12 cellular contexts compared by ENCODE assay signal in genomic region chr1:219659005-219659632, GRCh38. TPM values are rescaled to one million over a fixed set of nuclear protein-coding genes. Genes with fewer than 3 reads are reported as not detected.
DNase-seq lines count a peak whose midpoint lies in the region; ATAC-seq, FAIRE-seq and TF ChIP-seq lines count a peak whose summit lies in the region.
"Had no signal": no experiment of that assay in that cellular context is flagged by ENCODE, and none has a peak within 500 bp of the region (broad histone marks: within the 10 kb centered on the region; RNA-seq: fewer than 3 reads in every experiment).

No MANE protein-coding gene starts in this region.

- intact Hi-C loops in Right ventricle myocardium superior (cut with DNase I) (no loop called here), vagina (cut with DNase I) (no loop called here)

- no peak for TF ChIP-seq POLR2A in vagina (IDR thresholded peaks at IDR 0.05)

- no peaks in the 10 kb centered on the region for H3K79me2 ChIP-seq in astrocyte (ENCODE audit: insufficient read depth, low read length)

- H3K4me2 ChIP-seq in astrocyte (ENCODE audit: low read length) = peak overlapping the region; percentile 23

- H3K9me3 Mint-ChIP-seq in astrocyte (ENCODE audit: unreplicated experiment) = no peaks in the 10 kb centered on the region
- peaks cover 0 to 15% (median 3%) of the 10 kb centered on the region in 9 donors for H3K9me3 Mint-ChIP-seq in naive thymus-derived CD8-positive, alpha-beta T cell
- H3K9me3 Mint-ChIP-seq: activated naive CD4-positive, alpha-beta T cell treated with anti-CD3 and anti-CD28 coated beads, Interleukin-2, amount 10 ng/mL, durations not matched to agents 7 days and 5 days had no signal

- no peak overlapping the region for H3K27ac Mint-ChIP-seq in astrocyte (ENCODE audit: unreplicated experiment)
- no peak overlapping the region for H3K27ac Mint-ChIP-seq in naive thymus-derived CD8-positive, alpha-beta T cell
- H3K27ac Mint-ChIP-seq: activated naive CD4-positive, alpha-beta T cell treated with anti-CD3 and anti-CD28 coated beads, Interleukin-2, amount 10 ng/mL, durations not matched to agents 7 days and 5 days had no signal

- H2AFZ ChIP-seq in astrocyte (ENCODE audit: low read depth, low read length) = no peak overlapping the region

- no peak for FAIRE-seq in astrocyte (lab: Jason Lieb, UNC)
- FAIRE-seq: islet of Langerhans had no signal

- DNase-seq in Right ventricle myocardium superior = no peak
- no peak for DNase-seq in right atrium auricular region (ENCODE audit: low spot score)
- peak; percentile 82 for DNase-seq in astrocyte (ENCODE audit: low read depth)
- DNase-seq in naive thymus-derived CD8-positive, alpha-beta T cell = no peak
- no peak for DNase-seq in vagina (ENCODE audit: extremely low spot score in 2 of 2)
- no peak for DNase-seq in NCI-H226
- no peak for DNase-seq in NCI-H1417 treated with DMSO at 0.1 percent for 48 hours (lab: John Stamatoyannopoulos, UW)
- DNase-seq: activated naive CD4-positive, alpha-beta T cell treated with anti-CD3 and anti-CD28 coated beads, Interleukin-2, amount 10 ng/mL, durations not matched to agents 7 days and 5 days had no signal

- H3K4me1 ChIP-seq in right atrium auricular region = peaks cover 0 to 16% of the 10 kb centered on the region in 2 donors
- H3K4me1 ChIP-seq in astrocyte (ENCODE audit: insufficient read depth, low read length) = peaks cover 24% of the 10 kb centered on the region
- peaks cover 11% of the 10 kb centered on the region for H3K4me1 ChIP-seq in vagina

- H3K36me3 ChIP-seq in right atrium auricular region = no peaks in the 10 kb centered on the region
- H3K36me3 ChIP-seq in astrocyte (ENCODE audit: insufficient read depth, low read length) = no peaks in the 10 kb centered on the region
- no peaks in the 10 kb centered on the region for H3K36me3 ChIP-seq in vagina

- H3K4me1 Mint-ChIP-seq in astrocyte (ENCODE audit: low read depth, unreplicated experiment) = peaks cover 21% of the 10 kb centered on the region
- H3K4me1 Mint-ChIP-seq in naive thymus-derived CD8-positive, alpha-beta T cell = peaks cover 0 to 7% (median 2%) of the 10 kb centered on the region in 4 donors
- H3K4me1 Mint-ChIP-seq: activated naive CD4-positive, alpha-beta T cell treated with anti-CD3 and anti-CD28 coated beads, Interleukin-2, amount 10 ng/mL, durations not matched to agents 7 days and 5 days had no signal

- no peak overlapping the region for H3K4me3 Mint-ChIP-seq in astrocyte (ENCODE audit: unreplicated experiment)
- H3K4me3 Mint-ChIP-seq in naive thymus-derived CD8-positive, alpha-beta T cell = no peak overlapping the region
- H3K4me3 Mint-ChIP-seq: activated naive CD4-positive, alpha-beta T cell treated with anti-CD3 and anti-CD28 coated beads, Interleukin-2, amount 10 ng/mL, durations not matched to agents 7 days and 5 days had no signal

- peak overlapping the region; percentile 25 for H3K9ac ChIP-seq in astrocyte (ENCODE audit: low read length)

- H3K27me3 Mint-ChIP-seq in astrocyte (ENCODE audit: low read depth, unreplicated experiment) = no peaks in the 10 kb centered on the region
- peaks cover 16 to 49% (median 21%) of the 10 kb centered on the region in 5 donors for H3K27me3 Mint-ChIP-seq in naive thymus-derived CD8-positive, alpha-beta T cell

- TF ChIP-seq CTCF in right atrium auricular region (IDR thresholded peaks at IDR 0.05) = no peak
- TF ChIP-seq CTCF in astrocyte (IDR thresholded peaks at IDR 0.05; ENCODE audit: insufficient read depth, low read depth, low read length) = no peak
- TF ChIP-seq CTCF in vagina (IDR thresholded peaks at IDR 0.05) = no peak

- H3K36me3 Mint-ChIP-seq in astrocyte (ENCODE audit: low read depth, unreplicated experiment) = no peaks in the 10 kb centered on the region
- no peaks in the 10 kb centered on the region for H3K36me3 Mint-ChIP-seq in naive thymus-derived CD8-positive, alpha-beta T cell
- H3K36me3 Mint-ChIP-seq: activated naive CD4-positive, alpha-beta T cell treated with anti-CD3 and anti-CD28 coated beads, Interleukin-2, amount 10 ng/mL, durations not matched to agents 7 days and 5 days had no signal

- H3K27me3 ChIP-seq in right atrium auricular region = no peaks in the 10 kb centered on the region
- no peaks in the 10 kb centered on the region for H3K27me3 ChIP-seq in astrocyte (ENCODE audit: insufficient read depth, low read length)
- no peaks in the 10 kb centered on the region for H3K27me3 ChIP-seq in vagina

- H3K4me3 ChIP-seq in right atrium auricular region (no peak overlapping the region), astrocyte (ENCODE audit: insufficient read depth, low read depth, low read length) (no peak overlapping the region), vagina (no peak overlapping the region)

- no peaks in the 10 kb centered on the region for H4K20me1 ChIP-seq in astrocyte (ENCODE audit: insufficient read depth, low read length)

- POLR2A ChIA-PET in naive thymus-derived CD8-positive, alpha-beta T cell (lab: Charles Lee) = no interaction called here

- H3K9me3 ChIP-seq in right atrium auricular region (no peaks in the 10 kb centered on the region), astrocyte (ENCODE audit: insufficient read depth, low read depth, low read length) (no peaks in the 10 kb centered on the region), vagina (no peaks in the 10 kb centered on the region)

- H3K27ac ChIP-seq in right atrium auricular region (no peak overlapping the region), astrocyte (ENCODE audit: low read depth, low read length) (peak overlapping the region; percentile 33), vagina (no peak overlapping the region)
- H3K27ac ChIP-seq: VCaP had no signal

- ATAC-seq in Right ventricle myocardium superior (ENCODE audit: poor library complexity) (peak; percentile 77), HG03108 (IDR thresholded peaks at IDR 0.05; ENCODE audit: unreplicated experiment) (peak; percentile 63)
- ATAC-seq in naive thymus-derived CD8-positive, alpha-beta T cell = no peak

RNA-seq across cellular contexts. Expression of gene ZC3H11B, which starts 46.2 kb away (rescaled TPM):
- total RNA-seq in Right ventricle myocardium superior (1.0 TPM), right atrium auricular region (not detected), astrocyte (0.50 TPM in 1 of 2 replicates, not detected in the other), vagina (not detected)
- total RNA-seq in naive thymus-derived CD8-positive, alpha-beta T cell = under 1 TPM; 0.47 TPM
- not detected for polyA plus RNA-seq in naive thymus-derived CD8-positive, alpha-beta T cell
- total RNA-seq: pulmonary artery endothelial cell had no signal

Comparison
In these comparisons a context has a peak if more than half of its experiments do, and no peak if none do; other contexts are left out.
1. ATAC-seq: peak in Right ventricle myocardium superior (single experiment) and HG03108 (single experiment); none in naive thymus-derived CD8-positive, alpha-beta T cell (0 of 2).